ENCODE assay signal across 29 cellular contexts in the genomic region with DNA sequence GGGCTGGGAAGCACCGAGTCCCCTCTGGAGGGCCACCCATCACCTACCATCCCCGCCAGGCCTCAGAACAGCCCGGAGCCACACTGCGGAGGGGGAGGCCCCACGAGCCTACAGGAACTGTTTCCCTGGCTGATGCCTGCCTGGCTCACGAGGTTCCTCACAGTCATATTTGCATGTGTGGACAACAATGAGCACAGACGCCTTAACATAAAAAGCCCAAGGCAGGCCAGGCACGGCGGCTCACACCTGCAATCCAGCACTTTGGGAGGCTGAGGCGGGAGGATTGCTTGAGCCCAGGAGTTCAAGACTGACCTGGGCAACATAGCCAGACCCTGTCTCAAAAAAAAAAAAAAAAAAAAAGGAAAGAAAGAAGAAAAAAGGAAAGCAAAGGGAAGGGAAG.
"Had no signal": no experiment of that assay in that cellular context is flagged by ENCODE, and none has a peak within 500 bp of the region (broad histone marks: within the 10 kb centered on the region; RNA-seq: fewer than 3 reads in every experiment).

No MANE protein-coding gene starts in this region.

- FAIRE-seq: endometrium, endothelial cell of umbilical vein had no signal

- H3K9me3 ChIP-seq: body of pancreas, colonic mucosa, esophagus squamous epithelium, gastroesophageal sphincter, heart right ventricle had no signal

- H3K4me3 ChIP-seq: body of pancreas, colonic mucosa, esophagus squamous epithelium, gastroesophageal sphincter, heart right ventricle had no signal

- ATAC-seq: activated naive CD4-positive, alpha-beta T cell treated with anti-CD3 and anti-CD28 coated beads, Interleukin-2, amount 50 U/mL, for 72 hours; activated T-cell treated with anti-CD3 and anti-CD28 coated beads, Interleukin-2, amount 50 U/mL, for 72 hours; body of pancreas; gastroesophageal sphincter; heart right ventricle; T-helper 17 cell had no signal

- H3K27me3 ChIP-seq: body of pancreas had no signal

- H3K36me3 ChIP-seq: colonic mucosa, esophagus squamous epithelium, gastroesophageal sphincter, heart right ventricle had no signal

- H3K4me1 ChIP-seq: body of pancreas, colonic mucosa, heart right ventricle had no signal

- H3K27ac ChIP-seq: body of pancreas, colonic mucosa, epithelial cell of prostate, esophagus squamous epithelium, gastroesophageal sphincter, heart right ventricle had no signal

- DNase-seq: activated CD4-positive, alpha-beta memory T cell treated with anti-CD3 and anti-CD28 coated beads, Interleukin-2, amount 10 ng/mL, durations not matched to agents 7 days and 5 days; activated CD4-positive, alpha-beta T cell treated with anti-CD3 and anti-CD28 coated beads for 1 hour; activated CD4-positive, alpha-beta T cell treated with anti-CD3 and anti-CD28 coated beads for 4 hours; activated CD4-positive, alpha-beta T cell treated with anti-CD3 and anti-CD28 coated beads, Interleukin-2, amount 10 ng/mL, durations not matched to agents 7 days and 5 days; activated CD4-positive, alpha-beta T cell treated with anti-CD3 and anti-CD28 coated beads, Interleukin-2, amount 50 U/mL, for 4 hours; activated CD8-positive, alpha-beta memory T cell treated with anti-CD3 and anti-CD28 coated beads, Interleukin-2, amount 50 U/mL, for 48 hours; activated gamma-delta T cell; activated naive CD4-positive, alpha-beta T cell; activated naive CD4-positive, alpha-beta T cell treated with anti-CD3 and anti-CD28 coated beads, Interleukin-2, amount 10 ng/mL, durations not matched to agents 7 days and 5 days; activated naive CD8-positive, alpha-beta T cell treated with anti-CD3 and anti-CD28 coated beads, Interleukin-2, amount 10 ng/mL, durations not matched to agents 7 days and 5 days; activated T-cell treated with anti-CD3 and anti-CD28 coated beads for 4 hours; activated T-cell treated with anti-CD3 and anti-CD28 coated beads, Interleukin-2, amount 50 U/mL, for 24 hours; activated T-cell treated with anti-CD3 and anti-CD28 coated beads, Interleukin-2, amount 50 U/mL, for 72 hours; amygdala; aorta; body of pancreas; colonic mucosa; effector CD8-positive, alpha-beta T cell; esophagus squamous epithelium; foreskin melanocyte; heart right ventricle; T-helper 1 cell; T-helper 17 cell; T1000 had no signal
